In the genomic region with DNA sequence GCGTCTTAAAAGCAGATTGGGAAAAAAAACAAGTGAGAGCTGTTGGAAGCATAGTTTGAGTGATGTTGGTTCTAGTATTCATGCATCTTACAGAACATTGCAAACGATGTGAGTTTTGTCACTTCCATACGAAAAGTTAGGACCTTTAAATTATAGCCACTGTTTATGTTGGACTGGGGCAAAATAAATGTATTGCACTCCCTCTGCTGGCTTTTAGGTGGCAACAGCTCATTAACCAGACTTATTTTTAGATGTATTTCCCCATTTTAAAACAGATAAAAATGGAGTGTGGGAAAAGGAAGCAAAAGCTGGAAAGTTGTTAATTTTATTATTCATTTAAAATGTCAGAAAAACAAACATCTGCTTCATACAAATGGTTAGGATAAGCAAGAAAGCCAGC, we compare ENCODE assay signal across 8 cellular contexts.
DNase-seq lines count a peak whose midpoint lies in the region; ATAC-seq and TF ChIP-seq lines count a peak whose summit lies in the region.

No MANE protein-coding gene starts in this region.

- H3K36me3 ChIP-seq in GM23248 (ENCODE audit: low read depth) (no peaks in the 10 kb centered on the region), RWPE2 (ENCODE audit: low read depth) (no peaks in the 10 kb centered on the region), hepatocyte (replicated peaks; ENCODE audit: insufficient read depth, low read depth) (no peaks in the 10 kb centered on the region), Karpas-422 (ENCODE audit: insufficient read depth, low read length) (no peaks in the 10 kb centered on the region)

- H3K27ac ChIP-seq in AG04450 (ENCODE audit: low read depth, low read length) (no peak overlapping the region), GM23248 (no peak overlapping the region), RWPE2 (ENCODE audit: poor library complexity, severe bottlenecking) (no peak overlapping the region), hepatocyte (no peak overlapping the region), Karpas-422 (ENCODE audit: low read length) (no peak overlapping the region)

- H2AFZ ChIP-seq in GM23248 (no peak overlapping the region), hepatocyte (no peak overlapping the region), Karpas-422 (ENCODE audit: low read length) (no peak overlapping the region)

- H3K9me3 ChIP-seq in AG04450 (ENCODE audit: control insufficient read depth, insufficient read depth, low read length) = no peaks in the 10 kb centered on the region
- no peaks in the 10 kb centered on the region for H3K9me3 ChIP-seq in GM23248 (ENCODE audit: low read depth)
- H3K9me3 ChIP-seq in RWPE2 (ENCODE audit: severe bottlenecking) = no peaks in the 10 kb centered on the region
- H3K9me3 ChIP-seq in hepatocyte (ENCODE audit: low read depth) = no peaks in the 10 kb centered on the region
- H3K9me3 ChIP-seq in Karpas-422 (ENCODE audit: low read length) = no peaks in the 10 kb centered on the region

- H3K4me1 ChIP-seq in GM23248 (ENCODE audit: insufficient read depth) (peaks cover 2% of the 10 kb centered on the region), RWPE2 (ENCODE audit: insufficient read depth, poor library complexity, severe bottlenecking) (peaks cover 1% of the 10 kb centered on the region), hepatocyte (ENCODE audit: insufficient read depth) (no peaks in the 10 kb centered on the region), Karpas-422 (ENCODE audit: low read length) (no peaks in the 10 kb centered on the region)

- no peak overlapping the region for H3K4me3 Mint-ChIP-seq in T-helper 2 cell treated with Interferon-gamma antibody and Interleukin-4, amounts not matched to agents 5 μg/mL and 100 μg/mL, for 36 hours

- no peaks in the 10 kb centered on the region for H3K9me3 Mint-ChIP-seq in T-helper 2 cell treated with Interferon-gamma antibody and Interleukin-4, amounts not matched to agents 5 μg/mL and 100 μg/mL, for 36 hours

- H3K79me2 ChIP-seq in GM23248 (ENCODE audit: insufficient read depth) (no peaks in the 10 kb centered on the region), hepatocyte (no peaks in the 10 kb centered on the region), Karpas-422 (ENCODE audit: low read length) (no peaks in the 10 kb centered on the region)

- in situ Hi-C loops in GM23248 (cut with MboI) = loop anchor here (5.0 kb wide), 1 partner anchor 129 kb away; no protein-coding TSS in a partner anchor

- H4K20me1 ChIP-seq in GM23248 (ENCODE audit: insufficient read depth) (no peaks in the 10 kb centered on the region), hepatocyte (ENCODE audit: insufficient read depth, poor library complexity, severe bottlenecking) (no peaks in the 10 kb centered on the region), Karpas-422 (ENCODE audit: insufficient read depth, low read depth, low read length) (no peaks in the 10 kb centered on the region)

- peaks cover 11% of the 10 kb centered on the region for H3F3A ChIP-seq in GM23248 (ENCODE audit: insufficient read depth)

- DNase-seq in AG04450 (ENCODE audit: low read depth, low spot score) (no peak), GM23248 (peak; percentile 48), RWPE2 (ENCODE audit: low spot score) (no peak), hepatocyte (ENCODE audit: low spot score) (no peak), Karpas-422 (no peak), occipital lobe (lab: John Stamatoyannopoulos, UW) (no peak), posterior cingulate gyrus (no peak)
- DNase-seq in T-helper 2 cell treated with Interferon-gamma antibody and Interleukin-4, amounts not matched to agents 5 μg/mL and 100 μg/mL, for 36 hours (ENCODE audit: low spot score) = no peak

- CTCF ChIA-PET in AG04450 (lab: Charles Lee) = interaction anchor here (0.8 to 5.9 kb wide), 11 partner anchors 9 to 340 kb away, joined by 3 to 82 read pairs (median 3); no protein-coding TSS in a partner anchor

- 56 to 61% methylated on average over 3 of the region's 3 CpGs for WGBS in GM23248 (ENCODE audit: low coverage in 1 of 2, low lambda C conversion rate in 2 of 2, missing lambda C conversion rate in 2 of 2), 2 experiments
- 71% methylated on average over 3 of the region's 3 CpGs for WGBS in hepatocyte (ENCODE audit: low lambda C conversion rate, missing lambda C conversion rate)

- H3K9ac ChIP-seq in GM23248 (no peak overlapping the region), Karpas-422 (ENCODE audit: low read length) (no peak overlapping the region)

- no peak overlapping the region for H3K27ac Mint-ChIP-seq in T-helper 2 cell treated with Interferon-gamma antibody and Interleukin-4, amounts not matched to agents 5 μg/mL and 100 μg/mL, for 36 hours

- no peaks in the 10 kb centered on the region for H3K36me3 Mint-ChIP-seq in T-helper 2 cell treated with Interferon-gamma antibody and Interleukin-4, amounts not matched to agents 5 μg/mL and 100 μg/mL, for 36 hours (ENCODE audit: low read depth)

- ATAC-seq in RWPE2 (ENCODE audit: low read depth) = no peak

- no peaks in the 10 kb centered on the region for H3K4me1 Mint-ChIP-seq in T-helper 2 cell treated with Interferon-gamma antibody and Interleukin-4, amounts not matched to agents 5 μg/mL and 100 μg/mL, for 36 hours (ENCODE audit: low read depth)

- no peaks in the 10 kb centered on the region for H3K9me2 ChIP-seq in GM23248 (ENCODE audit: insufficient read depth)
- no peaks in the 10 kb centered on the region for H3K9me2 ChIP-seq in hepatocyte (replicated peaks; ENCODE audit: insufficient read depth)
- no peaks in the 10 kb centered on the region for H3K9me2 ChIP-seq in Karpas-422 (replicated peaks; ENCODE audit: insufficient read depth, low read length)

- TF ChIP-seq CTCF in AG04450 (IDR thresholded peaks at IDR 0.05; ENCODE audit: low read depth, low read length) (peak; percentile 56), RWPE2 (IDR thresholded peaks at IDR 0.05; ENCODE audit: poor library complexity, severe bottlenecking) (peak; percentile 52), hepatocyte (IDR thresholded peaks at IDR 0.05; ENCODE audit: poor library complexity) (peak; percentile 54)

- H3K27me3 ChIP-seq in AG04450 (ENCODE audit: control insufficient read depth, insufficient read depth, low read length) (no peaks in the 10 kb centered on the region), GM23248 (replicated peaks; ENCODE audit: insufficient read depth) (no peaks in the 10 kb centered on the region), RWPE2 (ENCODE audit: insufficient read depth, poor library complexity, severe bottlenecking) (no peaks in the 10 kb centered on the region), hepatocyte (no peaks in the 10 kb centered on the region), Karpas-422 (ENCODE audit: low read length) (no peaks in the 10 kb centered on the region)

- H3K4me3 ChIP-seq in AG04450 (ENCODE audit: low read depth, low read length) (no peak overlapping the region), GM23248 (no peak overlapping the region), RWPE2 (ENCODE audit: severe bottlenecking) (no peak overlapping the region), hepatocyte (no peak overlapping the region), Karpas-422 (ENCODE audit: low read length) (no peak overlapping the region)

- H3K4me2 ChIP-seq in GM23248 (ENCODE audit: unreplicated experiment) = no peak overlapping the region
- no peak overlapping the region for H3K4me2 ChIP-seq in hepatocyte
- H3K4me2 ChIP-seq in Karpas-422 (ENCODE audit: low read depth, low read length, poor library complexity, severe bottlenecking) = no peak overlapping the region

- POLR2A ChIA-PET in AG04450 (lab: Yijun Ruan, JAX) = no interaction called here

- no peaks in the 10 kb centered on the region for H3K27me3 Mint-ChIP-seq in T-helper 2 cell treated with Interferon-gamma antibody and Interleukin-4, amounts not matched to agents 5 μg/mL and 100 μg/mL, for 36 hours (ENCODE audit: low read depth)

- intact Hi-C loops in posterior cingulate gyrus (cut with DNase I) = loop anchor here (1.0 to 2.0 kb wide), 2 partner anchors 137 to 196 kb away; no protein-coding TSS in a partner anchor
